Comparison of ENCODE assay signal across 10 cellular contexts in genomic region chr11:113974741-113975470, GRCh38. TPM values are rescaled to one million over a fixed set of nuclear protein-coding genes. Genes with fewer than 3 reads are reported as not detected.
DNase-seq lines count a peak whose midpoint lies in the region; ATAC-seq and TF ChIP-seq lines count a peak whose summit lies in the region.
"Had no signal": no experiment of that assay in that cellular context is flagged by ENCODE, and none has a peak within 500 bp of the region (broad histone marks: within the 10 kb centered on the region; RNA-seq: fewer than 3 reads in every experiment).

HTR3A (plus strand) TSS chr11:113975108; CDS start chr11:113975326, 218 bp downstream.

- H4K8ac ChIP-seq in mesendoderm (ENCODE audit: low read depth, low read length) = no peak within 1 kb of the TSS

- H3K18ac ChIP-seq in mesendoderm (ENCODE audit: low read length) = no peak within 1 kb of the TSS

- ATAC-seq in GM21619 (IDR thresholded peaks at IDR 0.05; ENCODE audit: unreplicated experiment) = no peak

- peak within 1 kb of the TSS; percentile 17 for H3K4me2 ChIP-seq in mesendoderm (ENCODE audit: low read length)

- H3K9me3 Mint-ChIP-seq in HFFc6 = no peaks in the 10 kb centered on the region

- no peak within 1 kb of the TSS for H3K4ac ChIP-seq in mesendoderm (ENCODE audit: low read depth, low read length)

- H3K4me3 Mint-ChIP-seq in HFFc6 = no peak within 1 kb of the TSS

- H3K4me1 Mint-ChIP-seq in HFFc6 (ENCODE audit: low read depth) = no peaks in the 10 kb centered on the region

- no peak within 1 kb of the TSS for H2BK5ac ChIP-seq in mesendoderm (ENCODE audit: low read length)

- no peak within 1 kb of the TSS for H2AK5ac ChIP-seq in mesendoderm (ENCODE audit: low read length)

- H3K9ac ChIP-seq in mesendoderm (ENCODE audit: low read length) = peak within 1 kb of the TSS; percentile 35

- no peak within 1 kb of the TSS for H3K27ac ChIP-seq in mesendoderm (ENCODE audit: low read depth, low read length)

- no CpG with 5 or more reads among the region's 12 CpGs for WGBS in mesendoderm (ENCODE audit: extremely low coverage, insufficient coverage, low lambda C conversion rate)

- no peaks in the 10 kb centered on the region for H3K27me3 ChIP-seq in mesendoderm (ENCODE audit: insufficient read depth, low read length, poor library complexity)

- no peak within 1 kb of the TSS for H4K5ac ChIP-seq in mesendoderm (ENCODE audit: low read length)

- H3K4me3 ChIP-seq in choroid plexus epithelial cell (ENCODE audit: low read depth, low read length) = no peak within 1 kb of the TSS
- H3K4me3 ChIP-seq in mesendoderm (ENCODE audit: low read length) = no peak within 1 kb of the TSS

- H3K79me1 ChIP-seq in mesendoderm (ENCODE audit: low read length) = no peaks in the 10 kb centered on the region

- H2BK120ac ChIP-seq in mesendoderm (ENCODE audit: low read depth, low read length) = no peak within 1 kb of the TSS

- peak within 1 kb of the TSS; percentile 45 for H3K56ac ChIP-seq in mesendoderm (ENCODE audit: low read length)

- no peaks in the 10 kb centered on the region for H3K79me2 ChIP-seq in mesendoderm (ENCODE audit: control insufficient read depth, insufficient read depth, low read length)

- H3K27me3 Mint-ChIP-seq in HFFc6 (ENCODE audit: insufficient read depth) = peaks cover 34% of the 10 kb centered on the region

- H3K4me1 ChIP-seq in mesendoderm (ENCODE audit: control insufficient read depth, low read depth, low read length) = peaks cover 4% of the 10 kb centered on the region

- H3K36me3 ChIP-seq in mesendoderm (ENCODE audit: control insufficient read depth, insufficient read depth, low read length) = no peaks in the 10 kb centered on the region

- H3K27ac Mint-ChIP-seq in HFFc6 = no peak within 1 kb of the TSS

- DNase-seq in DMS79 treated with DMSO at 0.1 percent for 48 hours (lab: John Stamatoyannopoulos, UW) (peak; percentile 96), NCI-H2107 (lab: John Stamatoyannopoulos, UW) (peak; percentile 84), choroid plexus epithelial cell (ENCODE audit: low read depth) (peak; percentile 36), mesendoderm (peak; percentile 89), HCEC 1CT (no peak), HFFc6 (no peak), putamen (ENCODE audit: low spot score) (no peak)
- DNase-seq: activated T-cell treated with anti-CD3 and anti-CD28 coated beads, Interleukin-2, amount 50 U/mL, for 48 hours; stimulated activated naive CD4-positive, alpha-beta T cell treated with Interleukin-2 at 50 U/mL for 16 hours had no signal

- no peaks in the 10 kb centered on the region for H3K36me3 Mint-ChIP-seq in HFFc6 (ENCODE audit: low read depth)

- TF ChIP-seq CTCF in choroid plexus epithelial cell (conservative IDR thresholded peaks at IDR 0.05; ENCODE audit: low read depth, low read length) = peak; percentile 19
- TF ChIP-seq CTCF in HFFc6 (IDR thresholded peaks at IDR 0.05) = no peak

- H3K23ac ChIP-seq in mesendoderm (ENCODE audit: low read length) = peak within 1 kb of the TSS; percentile 1

- H2BK15ac ChIP-seq in mesendoderm (replicated peaks; ENCODE audit: low read depth) = no peak within 1 kb of the TSS

RNA-seq across cellular contexts. Expression of gene HTR3A, which starts in this region (rescaled TPM):
- polyA plus RNA-seq in mesendoderm (2013, experiment 1 of 2) = 1.6 TPM
- polyA plus RNA-seq in mesendoderm (2013, experiment 2 of 2) = 1.7 TPM
- not detected for total RNA-seq in HFFc6 (2021; fragmentation: NEBNext Ultra II Directional; extraction: Animal tissue kit (Norgen Biotek cat#: 25700))

Comparison
In these comparisons a context has a peak if more than half of its experiments do, and no peak if none do; other contexts are left out.
1. DNase-seq: peak in DMS79 treated with DMSO at 0.1 percent for 48 hours (single experiment), NCI-H2107 (single experiment), choroid plexus epithelial cell (single experiment) and mesendoderm (single experiment); none in HCEC 1CT (single experiment), HFFc6 (single experiment) and putamen (single experiment).